Comparison of ENCODE assay signal across 9 cellular contexts in the genomic region with DNA sequence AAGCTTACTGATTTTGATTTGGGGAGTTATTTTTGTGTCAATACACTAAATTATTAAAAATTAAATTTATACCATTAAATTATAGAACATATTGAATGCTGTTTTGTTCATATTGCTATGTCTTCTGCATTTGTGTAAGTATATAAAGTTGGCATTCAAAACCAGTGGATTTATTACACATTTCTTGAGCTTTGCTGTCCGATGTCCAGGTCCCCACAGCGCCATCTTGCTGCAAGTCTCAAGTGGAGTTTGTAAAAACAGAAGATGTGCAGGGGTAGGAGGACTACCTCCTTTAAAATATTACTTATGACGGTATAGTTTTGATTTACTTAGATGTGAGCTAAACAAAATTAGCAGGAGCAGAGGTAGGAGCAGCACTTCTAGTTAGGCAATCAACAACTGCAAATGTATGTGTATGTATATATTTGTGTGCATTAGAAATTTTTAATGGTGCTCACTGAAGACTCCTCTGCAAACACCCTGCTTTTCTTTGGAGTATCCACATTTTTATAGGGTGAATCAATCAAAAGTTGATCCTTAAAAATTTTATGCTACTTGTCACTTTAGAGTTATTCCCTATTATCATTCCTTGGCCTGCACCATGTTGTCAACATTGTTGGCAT. TPM values are rescaled to one million over a fixed set of nuclear protein-coding genes. Genes with fewer than 3 reads are reported as not detected.
DNase-seq lines count a peak whose midpoint lies in the region; ATAC-seq and TF ChIP-seq lines count a peak whose summit lies in the region.
"Had no signal": no experiment of that assay in that cellular context is flagged by ENCODE, and none has a peak within 500 bp of the region (broad histone marks: within the 10 kb centered on the region; RNA-seq: fewer than 3 reads in every experiment).

No MANE protein-coding gene starts in this region.

- peak; percentile 16 to 76 (median 37) for DNase-seq in CD4-positive, CD25-positive, alpha-beta regulatory T cell
- DNase-seq in HFF-Myc (ENCODE audit: extremely low read depth, low read depth) (no peak), activated B cell treated with CpG ODN at 0.5 μM for 24 hours (no peak), mesothelial cell of epicardium (ENCODE audit: low spot score in 2 of 2, unreplicated experiment in 2 of 2) (no peak), NCI-H1048 (lab: John Stamatoyannopoulos, UW) (no peak)
- DNase-seq in effector memory CD8-positive, alpha-beta T cell, result peak; percentile 27 to 33 (median 32)

- intact Hi-C loops in activated B cell treated with CpG ODN at 0.5 μM for 24 hours (cut with micrococcal nuclease), result loop anchor here (1.0 kb wide), 3 partner anchors 48 to 306 kb away; no protein-coding TSS in a partner anchor

- H3K4me3 ChIP-seq in CD4-positive, CD25-positive, alpha-beta regulatory T cell (ENCODE audit: low read depth, low read length), result no peak overlapping the region
- no peak overlapping the region for H3K4me3 ChIP-seq in HFF-Myc (replicated peaks; ENCODE audit: low read depth, low read length)

- H3K4me1 Mint-ChIP-seq in CD4-positive, CD25-positive, alpha-beta regulatory T cell, result peaks cover 12 to 31% (median 23%) of the 10 kb centered on the region in 4 donors
- peaks cover 25% of the 10 kb centered on the region for H3K4me1 Mint-ChIP-seq in activated B cell treated with CpG ODN at 0.5 μM for 24 hours
- H3K4me1 Mint-ChIP-seq in effector memory CD8-positive, alpha-beta T cell (ENCODE audit: low read depth in 2 of 2), result peaks cover 7 to 26% of the 10 kb centered on the region in 2 donors
- H3K4me1 Mint-ChIP-seq in mesothelial cell of epicardium, result peaks cover 28% of the 10 kb centered on the region

- no peaks in the 10 kb centered on the region for H3K27me3 ChIP-seq in CD4-positive, CD25-positive, alpha-beta regulatory T cell (ENCODE audit: control insufficient read depth, insufficient read depth, low read length)

- H3K27me3 Mint-ChIP-seq in CD4-positive, CD25-positive, alpha-beta regulatory T cell, result no peaks in the 10 kb centered on the region
- H3K27me3 Mint-ChIP-seq in activated B cell treated with CpG ODN at 0.5 μM for 24 hours (no peaks in the 10 kb centered on the region), mesothelial cell of epicardium (ENCODE audit: low read depth) (no peaks in the 10 kb centered on the region)
- no peaks in the 10 kb centered on the region for H3K27me3 Mint-ChIP-seq in effector memory CD8-positive, alpha-beta T cell
- H3K27me3 Mint-ChIP-seq: IgD-negative memory B cell had no signal

- POLR2A ChIA-PET in activated B cell treated with CpG ODN at 0.5 μM for 24 hours (lab: Charles Lee), result interaction anchor here (1.2 to 1.4 kb wide), 3 partner anchors 40 to 309 kb away, joined by 3 to 9 read pairs (median 4); a partner anchor contains a TSS

- H3K9me3 Mint-ChIP-seq in CD4-positive, CD25-positive, alpha-beta regulatory T cell, result peaks cover 0 to 2% (median 0%) of the 10 kb centered on the region in 7 donors
- no peaks in the 10 kb centered on the region for H3K9me3 Mint-ChIP-seq in activated B cell treated with CpG ODN at 0.5 μM for 24 hours
- no peaks in the 10 kb centered on the region for H3K9me3 Mint-ChIP-seq in effector memory CD8-positive, alpha-beta T cell
- no peaks in the 10 kb centered on the region for H3K9me3 Mint-ChIP-seq in mesothelial cell of epicardium
- H3K9me3 Mint-ChIP-seq: IgD-negative memory B cell had no signal

- peaks cover 3% of the 10 kb centered on the region for H3K36me3 Mint-ChIP-seq in CD4-positive, CD25-positive, alpha-beta regulatory T cell
- H3K36me3 Mint-ChIP-seq in activated B cell treated with CpG ODN at 0.5 μM for 24 hours (ENCODE audit: low read depth), result peaks cover 6% of the 10 kb centered on the region
- peaks cover 8% of the 10 kb centered on the region for H3K36me3 Mint-ChIP-seq in effector memory CD8-positive, alpha-beta T cell (ENCODE audit: insufficient read depth)
- no peaks in the 10 kb centered on the region for H3K36me3 Mint-ChIP-seq in mesothelial cell of epicardium

- H3K27ac ChIP-seq in CD4-positive, CD25-positive, alpha-beta regulatory T cell (ENCODE audit: insufficient read depth, low read length, poor library complexity, severe bottlenecking), result no peak overlapping the region

- H3K27ac Mint-ChIP-seq in CD4-positive, CD25-positive, alpha-beta regulatory T cell, result no peak overlapping the region
- H3K27ac Mint-ChIP-seq in activated B cell treated with CpG ODN at 0.5 μM for 24 hours (no peak overlapping the region), mesothelial cell of epicardium (no peak overlapping the region)
- no peak overlapping the region for H3K27ac Mint-ChIP-seq in effector memory CD8-positive, alpha-beta T cell

- ATAC-seq in CD4-positive, CD25-positive, alpha-beta regulatory T cell (ENCODE audit: low read depth in 2 of 2), result no peak
- ATAC-seq in activated B cell treated with CpG ODN at 0.5 μM for 24 hours (ENCODE audit: low read depth), result peak; percentile 54
- ATAC-seq in effector memory CD8-positive, alpha-beta T cell (replicated peaks), result peak; percentile 36
- no peak for ATAC-seq in HG02623 (IDR thresholded peaks at IDR 0.05; ENCODE audit: unreplicated experiment)
- ATAC-seq in HG02678 (IDR thresholded peaks at IDR 0.05; ENCODE audit: unreplicated experiment), result no peak

- peaks cover 5% of the 10 kb centered on the region for H3K36me3 ChIP-seq in CD4-positive, CD25-positive, alpha-beta regulatory T cell (ENCODE audit: control insufficient read depth, insufficient read depth, low read length)

- peak; percentile 63 for TF ChIP-seq CTCF in HFF-Myc (IDR thresholded peaks at IDR 0.05; ENCODE audit: low read depth, low read length, missing control alignments)
- no peak for TF ChIP-seq CTCF in activated B cell treated with CpG ODN at 0.5 μM for 24 hours (IDR thresholded peaks at IDR 0.05)
- TF ChIP-seq CTCF in mesothelial cell of epicardium (IDR thresholded peaks at IDR 0.05; ENCODE audit: unreplicated experiment), result peak; percentile 31

- CTCF ChIA-PET in activated B cell treated with CpG ODN at 0.5 μM for 24 hours (lab: Charles Lee), result interaction anchor here (0.6 to 4.0 kb wide), 39 partner anchors 8 to 313 kb away, joined by 3 to 93 read pairs (median 4); a partner anchor contains a TSS

- H3K4me1 ChIP-seq in CD4-positive, CD25-positive, alpha-beta regulatory T cell (ENCODE audit: control insufficient read depth, insufficient read depth, low read length, poor library complexity, severe bottlenecking), result no peaks in the 10 kb centered on the region

- H3K9me3 ChIP-seq in CD4-positive, CD25-positive, alpha-beta regulatory T cell (ENCODE audit: control insufficient read depth in 2 of 2, low read length in 2 of 2), result no peaks in the 10 kb centered on the region

- no peak overlapping the region for H3K4me3 Mint-ChIP-seq in CD4-positive, CD25-positive, alpha-beta regulatory T cell
- H3K4me3 Mint-ChIP-seq in activated B cell treated with CpG ODN at 0.5 μM for 24 hours (no peak overlapping the region), mesothelial cell of epicardium (no peak overlapping the region)
- H3K4me3 Mint-ChIP-seq in effector memory CD8-positive, alpha-beta T cell, result no peak overlapping the region

RNA-seq across cellular contexts. Expression of a gene that starts 37.4 kb away (rescaled TPM):
- 42.7 TPM for total RNA-seq in CD4-positive, CD25-positive, alpha-beta regulatory T cell
- 1 to 10 TPM; 3.4 to 5.8 (median 4.6) TPM for polyA plus RNA-seq in CD4-positive, CD25-positive, alpha-beta regulatory T cell
- total RNA-seq in activated B cell treated with CpG ODN at 0.5 μM for 24 hours (26.9 and 30.0 TPM in 2 replicates), mesothelial cell of epicardium (9.5 to 15.7 TPM (median 15.3 TPM) in 3 replicates)

Comparison
In these comparisons a context has a peak if more than half of its experiments do, and no peak if none do; other contexts are left out.
1. ATAC-seq: peak in activated B cell treated with CpG ODN at 0.5 μM for 24 hours (single experiment) and effector memory CD8-positive, alpha-beta T cell (single experiment); none in CD4-positive, CD25-positive, alpha-beta regulatory T cell (0 of 2), HG02623 (single experiment) and HG02678 (single experiment).
2. DNase-seq: peak in CD4-positive, CD25-positive, alpha-beta regulatory T cell (3 of 3) and effector memory CD8-positive, alpha-beta T cell (3 of 3); none in HFF-Myc (single experiment), activated B cell treated with CpG ODN at 0.5 μM for 24 hours (single experiment), mesothelial cell of epicardium (0 of 2) and NCI-H1048 (single experiment).